In the genomic region with DNA sequence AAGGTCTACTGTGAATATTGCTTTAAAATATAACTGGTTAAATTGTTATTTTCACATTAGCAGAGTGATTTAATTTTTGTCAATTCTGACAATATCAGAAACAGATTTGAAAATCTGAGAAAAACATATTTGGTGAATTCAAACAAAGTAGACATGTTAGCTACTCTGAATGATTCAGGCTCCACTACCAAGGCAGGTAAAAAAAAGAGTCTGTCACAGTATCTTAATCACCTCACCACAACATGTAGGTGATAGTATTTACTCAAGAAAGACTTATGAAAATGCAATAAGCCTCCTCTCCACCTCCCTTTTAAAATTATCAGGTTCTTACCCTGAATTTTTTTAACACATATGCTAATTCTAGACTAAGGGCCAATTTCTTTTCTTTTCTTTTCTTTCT, we compare ENCODE assay signal across 8 cellular contexts. TPM values are rescaled to one million over a fixed set of nuclear protein-coding genes. Genes with fewer than 3 reads are reported as not detected.
"Had no signal": no experiment of that assay in that cellular context is flagged by ENCODE, and none has a peak within 500 bp of the region (broad histone marks: within the 10 kb centered on the region; RNA-seq: fewer than 3 reads in every experiment).

No MANE protein-coding gene starts in this region.

- H3K36me3 Mint-ChIP-seq: IgD-negative memory B cell had no signal

- H3K4me3 ChIP-seq: K562 had no signal

- DNase-seq: IMR-90 had no signal

- H3K9me3 Mint-ChIP-seq: IgD-negative memory B cell had no signal

- ATAC-seq: HepG2, K562 had no signal

- H3K27ac ChIP-seq: HL-60 had no signal

- H3K4me3 Mint-ChIP-seq: IgD-negative memory B cell had no signal

- FAIRE-seq: HepG2, HTR-8/SVneo, K562 had no signal

RNA-seq across cellular contexts. Expression of gene DDI1, which starts 42.6 kb away (rescaled TPM):
- total RNA-seq: HepG2, HT-29, HT1080, IMR-90, K562 had no signal
- polyA plus RNA-seq: HepG2, IMR-90, K562 had no signal
